31 cellular contexts compared by ENCODE assay signal in the genomic region with DNA sequence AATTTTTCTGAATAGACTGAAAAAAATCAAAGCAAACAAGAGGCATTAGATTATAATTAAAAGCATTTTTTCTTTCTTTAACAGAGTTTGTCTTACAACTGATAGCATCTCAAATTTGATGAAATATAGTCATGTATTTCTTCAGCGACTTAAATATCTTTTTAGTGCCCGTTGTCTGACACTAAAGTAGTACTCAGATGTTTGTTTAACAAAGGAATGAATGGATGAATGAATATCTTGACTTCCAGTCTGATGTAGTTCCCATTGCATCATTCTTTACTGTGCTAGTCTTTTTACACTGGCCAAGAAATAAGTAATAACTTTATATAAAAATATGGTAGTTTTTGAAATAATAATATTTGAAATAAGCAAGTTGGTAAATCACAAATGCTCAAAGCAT.
"Had no signal": no experiment of that assay in that cellular context is flagged by ENCODE, and none has a peak within 500 bp of the region (broad histone marks: within the 10 kb centered on the region; RNA-seq: fewer than 3 reads in every experiment).

No MANE protein-coding gene starts in this region.

- H3K4me2 ChIP-seq: hepatocyte, smooth muscle cell had no signal

- H3K4me3 ChIP-seq: hepatocyte, sigmoid colon, smooth muscle cell, testis, uterus had no signal

- H3K27ac ChIP-seq: hepatocyte, sigmoid colon, testis, uterus, WERI-Rb-1 had no signal

- H3K4me1 ChIP-seq: sigmoid colon, testis, uterus had no signal

- ATAC-seq: activated T-helper 17 cell treated with anti-CD3 and anti-CD28 coated beads, Interleukin-2, amount 50 U/mL, for 72 hours; left ventricle myocardium superior; natural killer cell; stimulated activated naive B cell treated with anti-CD40 and anti-IgM and Interleukin-4, amounts not matched to agents 10 μg/mL and 1 μg/mL and 100 μg/mL, for 72 hours had no signal

- FAIRE-seq: bronchial epithelial cell, endometrium had no signal

- H3K36me3 ChIP-seq: uterus, WERI-Rb-1 had no signal

- H3K9me3 ChIP-seq: sigmoid colon, testis, uterus had no signal

- H3K27me3 ChIP-seq: hepatocyte, sigmoid colon, testis, uterus had no signal

- DNase-seq: activated CD4-positive, alpha-beta T cell treated with anti-CD3 and anti-CD28 coated beads for 1 hour; activated CD4-positive, alpha-beta T cell treated with anti-CD3 and anti-CD28 coated beads, Interleukin-2, amount 50 U/mL, for 4 hours; activated CD8-positive, alpha-beta memory T cell treated with anti-CD3 and anti-CD28 coated beads for 24 hours; activated CD8-positive, alpha-beta memory T cell treated with anti-CD3 and anti-CD28 coated beads, Interleukin-2, amount 50 U/mL, for 4 hours; activated naive CD4-positive, alpha-beta T cell; activated T-cell treated with anti-CD3 and anti-CD28 coated beads, Interleukin-2, amount 50 U/mL, for 24 hours; amniotic stem cell; cerebellar nuclear complex; effector CD4-positive, alpha-beta T cell; erythroblast; foreskin melanocyte; glutamatergic neuron; immature natural killer cell; kidney glomerular epithelial cell; left ventricle myocardium superior; mammary epithelial cell; natural killer cell; retina; sigmoid colon; stimulated activated CD4-positive, alpha-beta T cell treated with anti-CD3 and anti-CD28 coated beads, Interleukin-2, amount 100 ng/mL, for 48 hours; stimulated activated CD8-positive, alpha-beta memory T cell treated with anti-CD3 and anti-CD28 coated beads, Interleukin-4, amount 100 ng/mL, for 48 hours; stimulated activated naive B cell treated with anti-CD40 and anti-IgM and Interleukin-4, amounts not matched to agents 10 μg/mL and 1 μg/mL and 100 μg/mL, for 72 hours; testis; trophoblast cell; uterus; WERI-Rb-1 had no signal

- H2AFZ ChIP-seq: hepatocyte had no signal
